Comparison of ENCODE assay signal across 10 cellular contexts in genomic region chr3:8503461-8503860, GRCh38. TPM values are rescaled to one million over a fixed set of nuclear protein-coding genes. Genes with fewer than 3 reads are reported as not detected.
A peak's percentile ranks its signal among the peaks of the same experiment; 100 is the strongest.
DNase-seq lines count a peak whose midpoint lies in the region; ATAC-seq, FAIRE-seq and TF ChIP-seq lines count a peak whose summit lies in the region.
"Had no signal": no experiment of that assay in that cellular context is flagged by ENCODE, and none has a peak within 500 bp of the region (broad histone marks: within the 10 kb centered on the region; RNA-seq: fewer than 3 reads in every experiment).

No MANE protein-coding gene starts in this region.

- H3K79me2 ChIP-seq in smooth muscle cell (ENCODE audit: low read depth), result peaks cover 66% of the 10 kb centered on the region

- H2AFZ ChIP-seq in smooth muscle cell (ENCODE audit: low read depth), result no peak overlapping the region

- no peak overlapping the region for H3K4me3 Mint-ChIP-seq in progenitor cell of endocrine pancreas (ENCODE audit: low read depth)

- no peaks in the 10 kb centered on the region for H3K27me3 Mint-ChIP-seq in progenitor cell of endocrine pancreas

- H3K4me3 ChIP-seq in foreskin fibroblast (ENCODE audit: low read depth in 1 of 2, low read length in 2 of 2) (peak overlapping the region; percentile 32 to 53), smooth muscle cell (peak overlapping the region; percentile 66)

- peaks cover 43% of the 10 kb centered on the region for H3K4me1 ChIP-seq in smooth muscle cell (ENCODE audit: low read depth)

- DNase-seq in RCC 7860 (ENCODE audit: low spot score), result peak; percentile 66
- no peak for DNase-seq in foreskin fibroblast
- DNase-seq in smooth muscle cell (lab: John Stamatoyannopoulos, UW; ENCODE audit: unreplicated experiment), result no peak
- DNase-seq in dedifferentiated amniotic fluid mesenchymal stem cell (ENCODE audit: extremely low spot score), result no peak
- DNase-seq in activated effector memory CD4-positive, alpha-beta T cell treated with Interleukin-2 at 50 U/mL for 16 hours, result no peak
- DNase-seq in amygdala (lab: John Stamatoyannopoulos, UW), result no peak
- no peak for DNase-seq in progenitor cell of endocrine pancreas (ENCODE audit: low spot score, unreplicated experiment)
- DNase-seq: activated CD8-positive, alpha-beta memory T cell treated with anti-CD3 and anti-CD28 coated beads, Interleukin-2, amount 50 U/mL, for 4 hours; RPMI8226 had no signal

- ATAC-seq in GM18907 (IDR thresholded peaks at IDR 0.05; ENCODE audit: unreplicated experiment), result peak; percentile 29

- peaks cover 6% of the 10 kb centered on the region for H3K36me3 ChIP-seq in smooth muscle cell (ENCODE audit: low read depth)

- TF ChIP-seq CTCF in foreskin fibroblast (IDR thresholded peaks at IDR 0.05; ENCODE audit: low read depth, low read length) (no peak), smooth muscle cell (IDR thresholded peaks at IDR 0.05; ENCODE audit: borderline replicate concordance, insufficient read depth, poor library complexity, severe bottlenecking) (no peak), progenitor cell of endocrine pancreas (IDR thresholded peaks at IDR 0.05; ENCODE audit: unreplicated experiment) (no peak)

- peak overlapping the region; percentile 92 for H3K4me2 ChIP-seq in smooth muscle cell

- peaks cover 65% of the 10 kb centered on the region for H4K20me1 ChIP-seq in smooth muscle cell (ENCODE audit: low read depth)

- no peak overlapping the region for H3K27ac Mint-ChIP-seq in progenitor cell of endocrine pancreas

- peak overlapping the region; percentile 67 for H3K9ac ChIP-seq in smooth muscle cell (ENCODE audit: low read depth)

- H3K27me3 ChIP-seq in smooth muscle cell (ENCODE audit: low read depth), result no peaks in the 10 kb centered on the region

- FAIRE-seq in RCC 7860 (lab: Jason Lieb, UNC), result peak; percentile 86

- H3K4me1 Mint-ChIP-seq in progenitor cell of endocrine pancreas (ENCODE audit: low read depth), result peaks cover 45% of the 10 kb centered on the region

- peak overlapping the region; percentile 78 for H3K27ac ChIP-seq in smooth muscle cell (ENCODE audit: low read depth)

- H3F3A ChIP-seq in smooth muscle cell (ENCODE audit: low read depth), result peaks cover 40% of the 10 kb centered on the region

- H3K36me3 Mint-ChIP-seq in progenitor cell of endocrine pancreas (ENCODE audit: insufficient read depth), result no peaks in the 10 kb centered on the region

- H3K9me3 Mint-ChIP-seq in progenitor cell of endocrine pancreas (ENCODE audit: low read depth), result no peaks in the 10 kb centered on the region

- WGBS in smooth muscle cell (ENCODE audit: low lambda C conversion rate), result 53% methylated on average over 1 of the region's 1 CpG

- H3K9me3 ChIP-seq in smooth muscle cell (replicated peaks; ENCODE audit: low read depth), result no peaks in the 10 kb centered on the region

RNA-seq across cellular contexts. Expression of gene LMCD1, which starts 1.8 kb away (rescaled TPM):
- total RNA-seq in smooth muscle cell (187 and 276 TPM in 2 replicates), progenitor cell of endocrine pancreas (24.3 and 26.1 TPM in 2 replicates)
- polyA plus RNA-seq in smooth muscle cell, result 356 and 524 TPM in 2 replicates
